8 cellular contexts compared by ENCODE assay signal in genomic region chr12:94424830-94425229, GRCh38. TPM values are rescaled to one million over a fixed set of nuclear protein-coding genes. Genes with fewer than 3 reads are reported as not detected.
A peak's percentile ranks its signal among the peaks of the same experiment; 100 is the strongest.
DNase-seq lines count a peak whose midpoint lies in the region; ATAC-seq, FAIRE-seq and TF ChIP-seq lines count a peak whose summit lies in the region.
"Not testable (repeated sequence)": the region's sequence is repeated elsewhere in the genome, so short reads cannot be mapped to it uniquely, and the experiment has no call there.

No MANE protein-coding gene starts in this region.

- H3K27ac Mint-ChIP-seq in activated naive CD8-positive, alpha-beta T cell treated with anti-CD3 and anti-CD28 coated beads, Interleukin-2, amount 10 ng/mL, durations not matched to agents 7 days and 5 days = not testable (repeated sequence)
- peak overlapping the region; percentile 61 for H3K27ac Mint-ChIP-seq in mesothelial cell of epicardium

- not testable (repeated sequence) for H3K9ac ChIP-seq in Loucy (ENCODE audit: low read depth, low read length, poor library complexity, severe bottlenecking)

- POLR2A ChIA-PET in AG04449 (lab: Yijun Ruan, JAX); activated naive CD8-positive, alpha-beta T cell treated with anti-CD3 and anti-CD28 coated beads, Interleukin-2, amount 10 ng/mL, durations not matched to agents 7 days and 5 days (lab: Charles Lee): not testable (repeated sequence)

- ATAC-seq in activated naive CD8-positive, alpha-beta T cell treated with anti-CD3 and anti-CD28 coated beads, Interleukin-2, amount 10 ng/mL, durations not matched to agents 7 days and 5 days (ENCODE audit: low read depth) = not testable (repeated sequence)

- H3K4me3 ChIP-seq in AG04449 (ENCODE audit: low read depth, low read length) (peak overlapping the region; percentile 39), Loucy (ENCODE audit: low read length, poor library complexity, severe bottlenecking) (peak overlapping the region; percentile 50), coronary artery (peak overlapping the region; percentile 25), tibial artery (peak overlapping the region; percentile 26 to 28)

- CTCF ChIA-PET in AG04449 (lab: Yijun Ruan, JAX) = interaction anchor here (0.7 to 0.8 kb wide), 2 partner anchors 8 to 290 kb away, joined by 3 read pairs; no protein-coding TSS in a partner anchor

- H3K27me3 Mint-ChIP-seq in activated naive CD8-positive, alpha-beta T cell treated with anti-CD3 and anti-CD28 coated beads, Interleukin-2, amount 10 ng/mL, durations not matched to agents 7 days and 5 days; mesothelial cell of epicardium (ENCODE audit: low read depth): not testable (repeated sequence)

- not testable (repeated sequence) for DNase-seq in AG04449 (ENCODE audit: low read depth, low spot score); GM19239 (ENCODE audit: insufficient read length, low spot score); activated naive CD8-positive, alpha-beta T cell treated with anti-CD3 and anti-CD28 coated beads, Interleukin-2, amount 10 ng/mL, durations not matched to agents 7 days and 5 days; coronary artery (ENCODE audit: low spot score); mesothelial cell of epicardium (ENCODE audit: low spot score in 2 of 2, unreplicated experiment in 2 of 2); tibial artery
- DNase-seq in glomerular visceral epithelial cell (ENCODE audit: extremely low spot score) = peak; percentile 22

- H4K20me1 ChIP-seq in Loucy (ENCODE audit: insufficient read depth, low read length, poor library complexity, severe bottlenecking) = not testable (repeated sequence)

- intact Hi-C loops in tibial artery (cut with DNase I; ENCODE audit: low total_unique reads) = not testable (repeated sequence)

- not testable (repeated sequence) for H3K27me3 ChIP-seq in Loucy (ENCODE audit: insufficient read depth, low read length, poor library complexity, severe bottlenecking); tibial artery

- not testable (repeated sequence) for H3K36me3 ChIP-seq in Loucy (ENCODE audit: insufficient read depth, low read length); tibial artery

- H3K4me1 Mint-ChIP-seq in activated naive CD8-positive, alpha-beta T cell treated with anti-CD3 and anti-CD28 coated beads, Interleukin-2, amount 10 ng/mL, durations not matched to agents 7 days and 5 days = not testable (repeated sequence)
- peaks cover 19% of the 10 kb centered on the region for H3K4me1 Mint-ChIP-seq in mesothelial cell of epicardium

- peak overlapping the region; percentile 25 for H3K4me3 Mint-ChIP-seq in activated naive CD8-positive, alpha-beta T cell treated with anti-CD3 and anti-CD28 coated beads, Interleukin-2, amount 10 ng/mL, durations not matched to agents 7 days and 5 days
- not testable (repeated sequence) for H3K4me3 Mint-ChIP-seq in mesothelial cell of epicardium

- not testable (repeated sequence) for H3K27ac ChIP-seq in coronary artery, tibial artery

- H3K79me2 ChIP-seq in Loucy (ENCODE audit: insufficient read depth, low read length) = peaks cover 26% of the 10 kb centered on the region

- H3K9me3 Mint-ChIP-seq in activated naive CD8-positive, alpha-beta T cell treated with anti-CD3 and anti-CD28 coated beads, Interleukin-2, amount 10 ng/mL, durations not matched to agents 7 days and 5 days = peaks cover 25% of the 10 kb centered on the region
- peaks cover 34% of the 10 kb centered on the region for H3K9me3 Mint-ChIP-seq in mesothelial cell of epicardium

- peak; percentile 71 for FAIRE-seq in GM19239 (lab: Jason Lieb, UNC)

- TF ChIP-seq CTCF in AG04449 (IDR thresholded peaks at IDR 0.05; ENCODE audit: insufficient read depth, low read length, missing control alignments); Loucy (conservative IDR thresholded peaks at IDR 0.05; ENCODE audit: low read length); coronary artery (IDR thresholded peaks at IDR 0.05); mesothelial cell of epicardium (IDR thresholded peaks at IDR 0.05; ENCODE audit: unreplicated experiment); tibial artery (IDR thresholded peaks at IDR 0.05): not testable (repeated sequence)

- H3K9me3 ChIP-seq in Loucy (ENCODE audit: insufficient read depth, low read depth, low read length) (peaks cover 24% of the 10 kb centered on the region), tibial artery (peaks cover 10 to 31% (median 17%) of the 10 kb centered on the region in 3 donors)

- H3F3A ChIP-seq in Loucy (ENCODE audit: low read depth) = not testable (repeated sequence)

- H3K4me1 ChIP-seq in Loucy (ENCODE audit: insufficient read depth, low read length, poor library complexity, severe bottlenecking) (peaks cover 13% of the 10 kb centered on the region), tibial artery (peaks cover 0 to 14% (median 6%) of the 10 kb centered on the region in 4 donors)

- not testable (repeated sequence) for H2AFZ ChIP-seq in Loucy (ENCODE audit: low read length)

- H3K9me2 ChIP-seq in Loucy (replicated peaks; ENCODE audit: low read depth, low read length) = not testable (repeated sequence)

- H3K36me3 Mint-ChIP-seq in activated naive CD8-positive, alpha-beta T cell treated with anti-CD3 and anti-CD28 coated beads, Interleukin-2, amount 10 ng/mL, durations not matched to agents 7 days and 5 days = peaks cover 47% of the 10 kb centered on the region
- H3K36me3 Mint-ChIP-seq in mesothelial cell of epicardium = peaks cover 36% of the 10 kb centered on the region

- not testable (repeated sequence) for H3K4me2 ChIP-seq in Loucy (ENCODE audit: low read depth, low read length, poor library complexity, severe bottlenecking)

RNA-seq across cellular contexts. Expression of gene CEP83, which starts 34.8 kb away (rescaled TPM):
- 10 to 100 TPM; 13.2 to 19.1 TPM for total RNA-seq in activated naive CD8-positive, alpha-beta T cell treated with anti-CD3 and anti-CD28 coated beads, Interleukin-2, amount 10 ng/mL, durations not matched to agents 7 days and 5 days
- 25.6 to 29.6 TPM (median 28.9 TPM) in 3 replicates for total RNA-seq in mesothelial cell of epicardium
